Comparison of ENCODE assay signal across 8 cellular contexts in genomic region chr9:122912964-122913673, GRCh38. TPM values are rescaled to one million over a fixed set of nuclear protein-coding genes. Genes with fewer than 3 reads are reported as not detected.
DNase-seq lines count a peak whose midpoint lies in the region; ATAC-seq lines count a peak whose summit lies in the region.

ZBTB6 (minus strand) TSS chr9:122913323; CDS start chr9:122912072, 1,251 bp downstream.

- no peaks in the 10 kb centered on the region for H3K9me3 Mint-ChIP-seq in stimulated activated naive B cell treated with anti-CD40 and anti-IgM and Interleukin-4, amounts not matched to agents 10 μg/mL and 1 μg/mL and 100 μg/mL, for 72 hours

- peak within 1 kb of the TSS; percentile 91 to 95 for H3K4me3 ChIP-seq in muscle layer of duodenum (ENCODE audit: low read depth in 1 of 2, low read length in 2 of 2)

- peak within 1 kb of the TSS; percentile 89 for H3K27ac ChIP-seq in muscle layer of duodenum (ENCODE audit: low read length)

- H3K36me3 ChIP-seq in muscle layer of duodenum (ENCODE audit: control insufficient read depth in 1 of 2, insufficient read depth in 2 of 2, low read length in 2 of 2) = peaks cover 14 to 18% of the 10 kb centered on the region in 2 donors

- ATAC-seq in GM21528 (IDR thresholded peaks at IDR 0.05; ENCODE audit: low FRiP score, unreplicated experiment) = peak; percentile 98
- peak; percentile 91 for ATAC-seq in esophagus mucosa
- ATAC-seq in stimulated activated naive B cell treated with anti-CD40 and anti-IgM and Interleukin-4, amounts not matched to agents 10 μg/mL and 1 μg/mL and 100 μg/mL, for 72 hours (replicated peaks) = peak; percentile 99

- peak within 1 kb of the TSS; percentile 96 for H3K27ac Mint-ChIP-seq in stimulated activated naive B cell treated with anti-CD40 and anti-IgM and Interleukin-4, amounts not matched to agents 10 μg/mL and 1 μg/mL and 100 μg/mL, for 72 hours

- H3K4me3 Mint-ChIP-seq in stimulated activated naive B cell treated with anti-CD40 and anti-IgM and Interleukin-4, amounts not matched to agents 10 μg/mL and 1 μg/mL and 100 μg/mL, for 72 hours = peak within 1 kb of the TSS; percentile 89 to 91

- H3K4me1 ChIP-seq in muscle layer of duodenum (ENCODE audit: control insufficient read depth in 1 of 2, insufficient read depth in 2 of 2, low read length in 2 of 2) = peaks cover 0 to 13% of the 10 kb centered on the region in 2 donors

- no peaks in the 10 kb centered on the region for H3K27me3 Mint-ChIP-seq in stimulated activated naive B cell treated with anti-CD40 and anti-IgM and Interleukin-4, amounts not matched to agents 10 μg/mL and 1 μg/mL and 100 μg/mL, for 72 hours

- peaks cover 19 to 35% of the 10 kb centered on the region in 2 donors for H3K36me3 Mint-ChIP-seq in stimulated activated naive B cell treated with anti-CD40 and anti-IgM and Interleukin-4, amounts not matched to agents 10 μg/mL and 1 μg/mL and 100 μg/mL, for 72 hours

- H3K4me1 Mint-ChIP-seq in stimulated activated naive B cell treated with anti-CD40 and anti-IgM and Interleukin-4, amounts not matched to agents 10 μg/mL and 1 μg/mL and 100 μg/mL, for 72 hours = peaks cover 14 to 18% of the 10 kb centered on the region in 2 donors

- no peaks in the 10 kb centered on the region for H3K27me3 ChIP-seq in muscle layer of duodenum (ENCODE audit: low read depth, low read length)

- no peaks in the 10 kb centered on the region for H3K9me3 ChIP-seq in muscle layer of duodenum (ENCODE audit: control insufficient read depth in 1 of 2, low read length in 2 of 2)

- peak; percentile 51 for DNase-seq in DMS153 (lab: John Stamatoyannopoulos, UW)
- peak; percentile 66 for DNase-seq in HuH-7.5 (ENCODE audit: low spot score)
- peak; percentile 92 for DNase-seq in OCI-M1 (lab: John Stamatoyannopoulos, UW)
- peak; percentile 63 for DNase-seq in activated T-cell treated with anti-CD3 and anti-CD28 coated beads for 48 hours (ENCODE audit: low read depth)
- peak; percentile 87 for DNase-seq in stimulated activated naive B cell treated with anti-CD40 and anti-IgM and Interleukin-4, amounts not matched to agents 10 μg/mL and 1 μg/mL and 100 μg/mL, for 72 hours

RNA-seq across cellular contexts. Expression of gene ZBTB6, which starts in this region (rescaled TPM):
- total RNA-seq in esophagus mucosa = 4.1 TPM

Comparison
In these comparisons a context has a peak if more than half of its experiments do, and no peak if none do; other contexts are left out.
1. Peak in every context shown above with its lines: DNase-seq, ATAC-seq, H3K4me3 ChIP-seq and H3K27ac ChIP-seq.